Comparison of ENCODE assay signal across 10 cellular contexts in genomic region chr15:41932939-41933725, GRCh38. TPM values are rescaled to one million over a fixed set of nuclear protein-coding genes. Genes with fewer than 3 reads are reported as not detected.
DNase-seq lines count a peak whose midpoint lies in the region; ATAC-seq and TF ChIP-seq lines count a peak whose summit lies in the region.
"Had no signal": no experiment of that assay in that cellular context is flagged by ENCODE, and none has a peak within 500 bp of the region (broad histone marks: within the 10 kb centered on the region; RNA-seq: fewer than 3 reads in every experiment).

No MANE protein-coding gene starts in this region.

- H3K36me3 Mint-ChIP-seq in GM23338 (ENCODE audit: low read depth): peaks cover 6% of the 10 kb centered on the region; the same call in 2 of the 3 replicates
- H3K36me3 Mint-ChIP-seq in naive thymus-derived CD4-positive, alpha-beta T cell: peaks cover 0 to 4% (median 0%) of the 10 kb centered on the region in 5 donors

- H2AFZ ChIP-seq in GM23338: no peak overlapping the region

- H3K27me3 ChIP-seq in BLaER1: no peaks in the 10 kb centered on the region
- no peaks in the 10 kb centered on the region for H3K27me3 ChIP-seq in GM23338 (ENCODE audit: insufficient read depth)
- no peaks in the 10 kb centered on the region for H3K27me3 ChIP-seq in colonic mucosa
- no peaks in the 10 kb centered on the region for H3K27me3 ChIP-seq in naive thymus-derived CD4-positive, alpha-beta T cell (ENCODE audit: control insufficient read depth in 2 of 2, insufficient read depth in 2 of 2, low read length in 2 of 2)

- peak overlapping the region; percentile 74 for H3K27ac Mint-ChIP-seq in GM23338
- peak overlapping the region; percentile 93 to 100 (median 98) for H3K27ac Mint-ChIP-seq in naive thymus-derived CD4-positive, alpha-beta T cell

- CTCF ChIA-PET in naive thymus-derived CD4-positive, alpha-beta T cell (lab: Charles Lee): interaction anchor here (0.6 to 1.0 kb wide), 4 partner anchors 28 to 617 kb away, joined by 3 to 4 read pairs (median 4); no protein-coding TSS in a partner anchor

- TF ChIP-seq CTCF in GM23338 (conservative IDR thresholded peaks at IDR 0.05; ENCODE audit: low read depth in 2 of 2) (no peak), colonic mucosa (IDR thresholded peaks at IDR 0.05) (no peak)

- H4K20me1 ChIP-seq in BLaER1 (no peaks in the 10 kb centered on the region), GM23338 (replicated peaks; ENCODE audit: insufficient read depth) (peaks cover 11% of the 10 kb centered on the region)

- 0 out of 2 replicates have a peak, but pooled peaks cover 4% of the 10 kb centered on the region for H3F3A ChIP-seq in GM23338 (replicated peaks; ENCODE audit: low read depth)

- H3K4me3 ChIP-seq in BLaER1: no peak overlapping the region
- no peak overlapping the region for H3K4me3 ChIP-seq in GM23338
- H3K4me3 ChIP-seq in colonic mucosa: no peak overlapping the region
- H3K4me3 ChIP-seq in naive thymus-derived CD4-positive, alpha-beta T cell (ENCODE audit: low read length): no peak overlapping the region

- H3K27ac ChIP-seq in BLaER1: peak overlapping the region; percentile 74; the same call in 1 of the 2 replicates
- 0 out of 2 replicates have a peak overlapping the region, but pooled peaks have one; percentile 52 for H3K27ac ChIP-seq in GM23338 (ENCODE audit: low read depth)
- peak overlapping the region; percentile 4 for H3K27ac ChIP-seq in colonic mucosa
- H3K27ac ChIP-seq in naive thymus-derived CD4-positive, alpha-beta T cell (ENCODE audit: low read depth, low read length): peak overlapping the region; percentile 83
- no peak overlapping the region for H3K27ac ChIP-seq in caudate nucleus (ENCODE audit: low read depth, low read length)

- POLR2A ChIA-PET in naive thymus-derived CD4-positive, alpha-beta T cell (lab: Charles Lee): interaction anchor here (0.5 to 1.8 kb wide), 4 partner anchors 9 to 40 kb away, joined by 3 to 5 read pairs (median 4); partner anchors contain the start of gene EHD4

- H3K4me3 Mint-ChIP-seq in GM23338: no peak overlapping the region
- H3K4me3 Mint-ChIP-seq in naive thymus-derived CD4-positive, alpha-beta T cell: peak overlapping the region in 1 of 10 donors; percentile 17

- no peaks in the 10 kb centered on the region; the same call in 2 of the 3 replicates for H3K9me3 Mint-ChIP-seq in GM23338
- no peaks in the 10 kb centered on the region for H3K9me3 Mint-ChIP-seq in naive thymus-derived CD4-positive, alpha-beta T cell

- H3K79me2 ChIP-seq in GM23338 (replicated peaks; ENCODE audit: insufficient read depth): peaks cover 6% of the 10 kb centered on the region; the same call in 1 of the 2 replicates

- H3K4me1 Mint-ChIP-seq in GM23338: peaks cover 43% of the 10 kb centered on the region
- peaks cover 37 to 61% (median 51%) of the 10 kb centered on the region in 7 donors for H3K4me1 Mint-ChIP-seq in naive thymus-derived CD4-positive, alpha-beta T cell

- H3K9me3 ChIP-seq in BLaER1 (no peaks in the 10 kb centered on the region), colonic mucosa (no peaks in the 10 kb centered on the region)
- no peaks in the 10 kb centered on the region for H3K9me3 ChIP-seq in naive thymus-derived CD4-positive, alpha-beta T cell (ENCODE audit: control insufficient read depth in 2 of 3, low read length in 3 of 3)

- H3K27me3 Mint-ChIP-seq in GM23338 (ENCODE audit: insufficient read depth, low read depth, poor library complexity): peaks cover 14% of the 10 kb centered on the region
- no peaks in the 10 kb centered on the region for H3K27me3 Mint-ChIP-seq in naive thymus-derived CD4-positive, alpha-beta T cell

- DNase-seq in GM23338 (ENCODE audit: low spot score) (peak; percentile 27), colonic mucosa (no peak), dedifferentiated amniotic fluid mesenchymal stem cell (ENCODE audit: extremely low spot score) (no peak), caudate nucleus (lab: John Stamatoyannopoulos, UW) (no peak), DMS79 (lab: John Stamatoyannopoulos, UW) (no peak)
- DNase-seq in naive thymus-derived CD4-positive, alpha-beta T cell: no peak
- DNase-seq: activated CD4-positive, alpha-beta T cell treated with anti-CD3 and anti-CD28 coated beads for 1 hour; NCI-H524 treated with DMSO at 0.1 percent for 48 hours had no signal

- H3K4me1 ChIP-seq in BLaER1 (peaks cover 96% of the 10 kb centered on the region), GM23338 (ENCODE audit: insufficient read depth) (peaks cover 18% of the 10 kb centered on the region), colonic mucosa (peaks cover 29% of the 10 kb centered on the region)
- H3K4me1 ChIP-seq in naive thymus-derived CD4-positive, alpha-beta T cell (ENCODE audit: control insufficient read depth in 2 of 2, insufficient read depth in 2 of 2, low read length in 2 of 2): peaks cover 45 to 46% of the 10 kb centered on the region in 2 donors

- ATAC-seq in GM23338 (no peak; the same call in none of the 3 replicates), GM18867 (IDR thresholded peaks at IDR 0.05; ENCODE audit: unreplicated experiment) (no peak)
- no peak for ATAC-seq in naive thymus-derived CD4-positive, alpha-beta T cell

- intact Hi-C loops in colonic mucosa (cut with DNase I): no loop called here
- intact Hi-C loops in naive thymus-derived CD4-positive, alpha-beta T cell (cut with micrococcal nuclease): loop anchor here in 1 of 2 donors (10.0 kb wide), 1 partner anchor 268 kb away; the partner anchor contains the start of gene MGA

- H3K4me2 ChIP-seq in BLaER1: peak overlapping the region; percentile 82
- H3K4me2 ChIP-seq in GM23338: no peak overlapping the region

- H3K9ac ChIP-seq in BLaER1: no peak overlapping the region
- H3K9ac ChIP-seq in colonic mucosa (ENCODE audit: low read depth in 2 of 2, low read length in 2 of 2): no peak overlapping the region

- H3K36me3 ChIP-seq in BLaER1: no peaks in the 10 kb centered on the region
- H3K36me3 ChIP-seq in GM23338 (ENCODE audit: insufficient read depth): 0 out of 2 replicates have a peak, but pooled peaks cover 4% of the 10 kb centered on the region
- H3K36me3 ChIP-seq in colonic mucosa: no peaks in the 10 kb centered on the region
- no peaks in the 10 kb centered on the region for H3K36me3 ChIP-seq in naive thymus-derived CD4-positive, alpha-beta T cell (ENCODE audit: control insufficient read depth in 2 of 3, insufficient read depth in 3 of 3, low read length in 3 of 3)

- H3K9me2 ChIP-seq in GM23338 (ENCODE audit: insufficient read depth): no peaks in the 10 kb centered on the region

TF ChIP-seq in GM23338, 12 proteins besides CTCF, POLR2A, EP300 and RAD21 (continues in another document):
- TF ChIP-seq POLR2AphosphoS5 (IDR thresholded peaks at IDR 0.05; ENCODE audit: low read depth) (no peak), STAT1 (IDR thresholded peaks at IDR 0.05; ENCODE audit: unreplicated experiment) (no peak), ETS1 (IDR thresholded peaks at IDR 0.05) (no peak)

RNA-seq across cellular contexts. Expression of gene EHD4, which starts 39.2 kb away (rescaled TPM):
- total RNA-seq in GM23338 (2014; rRNA removed; shearing (Covaris generic)): 30.6 and 31.0 TPM in 2 replicates
- polyA plus RNA-seq in GM23338 (2016; fragmentation: Nextera tagmentation; extraction: Ambion mirVana): 11.2 and 13.0 TPM in 2 replicates
- total RNA-seq in colonic mucosa: 10 to 100 TPM; 30.3 to 40.0 TPM
- total RNA-seq in naive thymus-derived CD4-positive, alpha-beta T cell: 10 to 100 TPM; 10.4 to 48.3 (median 23.7) TPM
- polyA plus RNA-seq in naive thymus-derived CD4-positive, alpha-beta T cell: 1 to 10 TPM; 5.6 to 8.9 TPM

RNA-seq across cellular contexts. Expression of gene SPTBN5, which starts 39.3 kb away (rescaled TPM):
- 1.0 and 1.1 TPM in 2 replicates for total RNA-seq in GM23338 (2014; rRNA removed; shearing (Covaris generic))
- 0.31 and 0.57 TPM in 2 replicates for polyA plus RNA-seq in GM23338 (2016; fragmentation: Nextera tagmentation; extraction: Ambion mirVana)
- 1 to 10 TPM in 1 of 2 donors, under 1 TPM in 1; 0.72 to 2.3 TPM for total RNA-seq in colonic mucosa
- 1 to 10 TPM; 1.4 to 2.7 (median 1.9) TPM for total RNA-seq in naive thymus-derived CD4-positive, alpha-beta T cell
- polyA plus RNA-seq in naive thymus-derived CD4-positive, alpha-beta T cell: under 1 TPM in 1 of 2 donors, not detected in 1; 0.12 TPM
